ENCODE assay signal across 11 cellular contexts in genomic region chr10:93068411-93069244, GRCh38. TPM values are rescaled to one million over a fixed set of nuclear protein-coding genes. Genes with fewer than 3 reads are reported as not detected.
DNase-seq lines count a peak whose midpoint lies in the region; ATAC-seq and TF ChIP-seq lines count a peak whose summit lies in the region.
"Had no signal": no experiment of that assay in that cellular context is flagged by ENCODE, and none has a peak within 500 bp of the region (broad histone marks: within the 10 kb centered on the region; RNA-seq: fewer than 3 reads in every experiment).

No MANE protein-coding gene starts in this region.

- no peaks in the 10 kb centered on the region for H4K20me1 ChIP-seq in hepatocyte (ENCODE audit: insufficient read depth, poor library complexity, severe bottlenecking)

- H3K27ac Mint-ChIP-seq in activated T-cell treated with anti-CD3 and anti-CD28 coated beads, Interleukin-2, amount 50 U/mL, for 72 hours: no peak overlapping the region

- H3K36me3 ChIP-seq in SJSA1 (no peaks in the 10 kb centered on the region), hepatocyte (replicated peaks; ENCODE audit: insufficient read depth, low read depth) (no peaks in the 10 kb centered on the region), thoracic aorta (no peaks in the 10 kb centered on the region)

- H3K9me3 ChIP-seq in SJSA1 (replicated peaks) (no peaks in the 10 kb centered on the region), hepatocyte (ENCODE audit: low read depth) (no peaks in the 10 kb centered on the region), thoracic aorta (no peaks in the 10 kb centered on the region)

- no peak for TF ChIP-seq CTCF in hepatocyte (IDR thresholded peaks at IDR 0.05; ENCODE audit: poor library complexity)
- TF ChIP-seq CTCF in thoracic aorta (IDR thresholded peaks at IDR 0.05): no peak

- peak overlapping the region; percentile 78 for H3K4me2 ChIP-seq in hepatocyte

- no peak for DNase-seq in activated T-cell treated with anti-CD3 and anti-CD28 coated beads, Interleukin-2, amount 50 U/mL, for 72 hours
- DNase-seq in activated T-cell treated with anti-CD3 and anti-CD28 coated beads for 4 hours (no peak), SJSA1 (ENCODE audit: low read depth in 1 of 2, low spot score in 2 of 2) (peak; percentile 54 to 67), hepatocyte (ENCODE audit: low spot score) (no peak), thoracic aorta (ENCODE audit: low spot score) (no peak), GF-D8 (lab: John Stamatoyannopoulos, UW) (no peak), cortex of kidney (lab: John Stamatoyannopoulos, UW) (no peak)
- DNase-seq: stimulated activated CD4-positive, alpha-beta T cell treated with anti-CD3 and anti-CD28 coated beads, Interleukin-4, amount 100 ng/mL, for 1 hour had no signal

- H3K4me3 ChIP-seq in SJSA1 (peak overlapping the region; percentile 30), hepatocyte (no peak overlapping the region), thoracic aorta (peak overlapping the region; percentile 38)
- H3K4me3 ChIP-seq: lung had no signal

- H3K27ac ChIP-seq in SJSA1 (no peak overlapping the region), hepatocyte (no peak overlapping the region), thoracic aorta (no peak overlapping the region)

- WGBS in hepatocyte (ENCODE audit: low lambda C conversion rate, missing lambda C conversion rate): 12% methylated on average over 73 of the region's 73 CpGs

- H3K4me3 Mint-ChIP-seq in activated T-cell treated with anti-CD3 and anti-CD28 coated beads, Interleukin-2, amount 50 U/mL, for 72 hours: peak overlapping the region; percentile 3 to 67
- H3K4me3 Mint-ChIP-seq: central memory CD8-positive, alpha-beta T cell had no signal

- H3K27me3 ChIP-seq in SJSA1 (replicated peaks) (peaks cover 47% of the 10 kb centered on the region), hepatocyte (peaks cover 96% of the 10 kb centered on the region), thoracic aorta (replicated peaks; ENCODE audit: insufficient read depth) (peaks cover 15% of the 10 kb centered on the region)

- H3K79me2 ChIP-seq in hepatocyte: no peaks in the 10 kb centered on the region

- peaks cover 41% of the 10 kb centered on the region for H3K4me1 ChIP-seq in SJSA1 (replicated peaks)
- H3K4me1 ChIP-seq in hepatocyte (ENCODE audit: insufficient read depth): peaks cover 15% of the 10 kb centered on the region
- H3K4me1 ChIP-seq in thoracic aorta (ENCODE audit: control insufficient read depth in 1 of 2, low read depth in 2 of 2): peaks cover 21 to 40% of the 10 kb centered on the region in 2 donors

- no peaks in the 10 kb centered on the region for H3K9me2 ChIP-seq in hepatocyte (replicated peaks; ENCODE audit: insufficient read depth)

- peaks cover 21% of the 10 kb centered on the region for H3K4me1 Mint-ChIP-seq in activated T-cell treated with anti-CD3 and anti-CD28 coated beads, Interleukin-2, amount 50 U/mL, for 72 hours (ENCODE audit: low read depth)

- no peaks in the 10 kb centered on the region for H3K9me3 Mint-ChIP-seq in activated T-cell treated with anti-CD3 and anti-CD28 coated beads, Interleukin-2, amount 50 U/mL, for 72 hours
- H3K9me3 Mint-ChIP-seq: central memory CD8-positive, alpha-beta T cell had no signal

- H2AFZ ChIP-seq in hepatocyte: no peak overlapping the region

- H3K36me3 Mint-ChIP-seq in activated T-cell treated with anti-CD3 and anti-CD28 coated beads, Interleukin-2, amount 50 U/mL, for 72 hours (ENCODE audit: insufficient read depth in 2 of 2): no peaks in the 10 kb centered on the region

- peak; percentile 31 to 33 for ATAC-seq in activated T-cell treated with anti-CD3 and anti-CD28 coated beads, Interleukin-2, amount 50 U/mL, for 72 hours (replicated peaks in 1 of 2)
- ATAC-seq in thoracic aorta (ENCODE audit: insufficient number of reproducible peaks, low FRiP score, low read depth) (no peak), GM19397 (IDR thresholded peaks at IDR 0.05; ENCODE audit: unreplicated experiment) (no peak)

- peaks cover 91% of the 10 kb centered on the region for H3K27me3 Mint-ChIP-seq in activated T-cell treated with anti-CD3 and anti-CD28 coated beads, Interleukin-2, amount 50 U/mL, for 72 hours (ENCODE audit: low read depth)

RNA-seq across cellular contexts. Expression of gene CYP26A1, which starts 5.1 kb away (rescaled TPM):
- total RNA-seq in activated T-cell treated with anti-CD3 and anti-CD28 coated beads, Interleukin-2, amount 50 U/mL, for 72 hours: not detected
- 1.2 and 1.7 TPM in 2 replicates for total RNA-seq in SJSA1 (2014; rRNA removed; shearing (Covaris generic))
- total RNA-seq in hepatocyte (0.40 and 0.80 TPM in 2 replicates), thoracic aorta (not detected)
- 0.69 TPM in 1 of 2 replicates, not detected in the other for polyA plus RNA-seq in hepatocyte
- total RNA-seq: lung had no signal

RNA-seq across cellular contexts. Expression of gene CYP26C1, which starts 8.0 kb away (rescaled TPM):
- total RNA-seq in activated T-cell treated with anti-CD3 and anti-CD28 coated beads, Interleukin-2, amount 50 U/mL, for 72 hours: under 1 TPM in 1 of 2 donors, not detected in 1; 0.05 TPM
- not detected in 2 replicates for total RNA-seq in SJSA1 (2014; rRNA removed; shearing (Covaris generic))
- total RNA-seq in hepatocyte (not detected in 2 replicates), thoracic aorta (under 1 TPM in 1 of 2 donors, not detected in 1; 0.35 TPM)
- polyA plus RNA-seq in hepatocyte: 0.06 and 0.18 TPM in 2 replicates

Comparison
In these comparisons a context has a peak if more than half of its experiments do, and no peak if none do; other contexts are left out.
1. ATAC-seq: peak in activated T-cell treated with anti-CD3 and anti-CD28 coated beads, Interleukin-2, amount 50 U/mL, for 72 hours (2 of 2); none in thoracic aorta (single experiment) and GM19397 (single experiment).
2. DNase-seq: peak in SJSA1 (2 of 2); none in activated T-cell treated with anti-CD3 and anti-CD28 coated beads, Interleukin-2, amount 50 U/mL, for 72 hours (0 of 2), activated T-cell treated with anti-CD3 and anti-CD28 coated beads for 4 hours (single experiment), hepatocyte (single experiment), thoracic aorta (single experiment), GF-D8 (single experiment) and cortex of kidney (single experiment).